ENCODE assay signal across 1 cellular context in genomic region chr2:173898178-173898668, GRCh38.
TF ChIP-seq lines count a peak whose summit lies in the region.

No MANE protein-coding gene starts in this region.

TF ChIP-seq in GM12878, 131 proteins besides CTCF, POLR2A, EP300 and RAD21 (continued from another document):
- TF ChIP-seq CUX1 (IDR thresholded peaks at IDR 0.05; ENCODE audit: insufficient replicate concordance, low read depth, low read length) (peak; percentile 26), BCL3 (IDR thresholded peaks at IDR 0.05; ENCODE audit: borderline replicate concordance, insufficient read depth, low read depth, low read length, poor library complexity, severe bottlenecking) (peak; percentile 69), TCF12 (IDR thresholded peaks at IDR 0.05; ENCODE audit: low read depth, low read length) (0 out of 2 replicates have a peak, but pooled peaks have one; percentile 30), CHD1 (IDR thresholded peaks at IDR 0.05; ENCODE audit: low read depth, low read length) (no peak), PKNOX1 (IDR thresholded peaks at IDR 0.05) (peak; percentile 85), RCOR1 (conservative IDR thresholded peaks at IDR 0.05; ENCODE audit: low read depth, low read length) (no peak), REST (IDR thresholded peaks at IDR 0.05; ENCODE audit: low read depth, low read length) (no peak), SPI1 (IDR thresholded peaks at IDR 0.05; ENCODE audit: borderline replicate concordance, insufficient read depth, low read depth, low read length) (peak; percentile 96), SRF (IDR thresholded peaks at IDR 0.05; ENCODE audit: low read depth in 2 of 2, low read length in 2 of 2) (0 out of 4 replicates have a peak, but pooled peaks of 1 of the 2 experiments have one; percentile 27), ESRRA (IDR thresholded peaks at IDR 0.05; ENCODE audit: low read length) (no peak), ZBTB40 (IDR thresholded peaks at IDR 0.05; ENCODE audit: borderline replicate concordance) (no peak), BHLHE40 (IDR thresholded peaks at IDR 0.05; ENCODE audit: borderline replicate concordance in 1 of 2, low read depth in 2 of 2, low read length in 1 of 2) (peak; percentile 52 to 54; a peak in 1 of 4 replicates), RUNX3 (IDR thresholded peaks at IDR 0.05; ENCODE audit: low read length) (peak; percentile 81), CHD2 (IDR thresholded peaks at IDR 0.05; ENCODE audit: borderline replicate concordance, low read depth, low read length) (0 out of 2 replicates have a peak, but pooled peaks have one; percentile 54), ETV6 (conservative IDR thresholded peaks at IDR 0.05 in 1 of 2, IDR thresholded peaks at IDR 0.05 in 1 of 2; ENCODE audit: borderline replicate concordance in 1 of 2, low read depth in 1 of 2) (no peak; a peak in 1 of 4 replicates), CBFB (IDR thresholded peaks at IDR 0.05; ENCODE audit: low read depth) (no peak; the same call in 1 of the 2 replicates), MTA3 (IDR thresholded peaks at IDR 0.05; ENCODE audit: borderline replicate concordance, low read length) (0 out of 2 replicates have a peak, but pooled peaks have one; percentile 2), GATAD2B (conservative IDR thresholded peaks at IDR 0.05; ENCODE audit: low read depth) (peak; percentile 67; the same call in 1 of the 2 replicates), ASH2L (IDR thresholded peaks at IDR 0.05; ENCODE audit: borderline replicate concordance, low read depth) (0 out of 2 replicates have a peak, but pooled peaks have one; percentile 27), POLR2AphosphoS2 (IDR thresholded peaks at IDR 0.05; ENCODE audit: low read depth, low read length) (0 out of 2 replicates have a peak, but pooled peaks have one; percentile 12), KAT2A (conservative IDR thresholded peaks at IDR 0.05; ENCODE audit: control insufficient read depth, low read depth, low read length) (no peak), ZSCAN29 (IDR thresholded peaks at IDR 0.05) (no peak), NKRF (conservative IDR thresholded peaks at IDR 0.05) (no peak), MTA2 (IDR thresholded peaks at IDR 0.05; ENCODE audit: low read depth) (peak; percentile 88), BMI1 (IDR thresholded peaks at IDR 0.05; ENCODE audit: borderline replicate concordance) (peak; percentile 40; the same call in 1 of the 2 replicates), IKZF2 (IDR thresholded peaks at IDR 0.05) (peak; percentile 90 to 92), DPF2 (IDR thresholded peaks at IDR 0.05) (peak; percentile 87), NR2C1 (IDR thresholded peaks at IDR 0.05) (peak; percentile 44; the same call in 1 of the 2 replicates), CBX5 (IDR thresholded peaks at IDR 0.05; ENCODE audit: low read depth) (no peak), POU2F2 (IDR thresholded peaks at IDR 0.05; ENCODE audit: borderline replicate concordance, low read depth, low read length) (peak; percentile 40; the same call in 1 of the 3 replicates), MEF2B (IDR thresholded peaks at IDR 0.05; ENCODE audit: partially characterized antibody, poor library complexity, severe bottlenecking) (peak; percentile 43)
TF ChIP-seq in GM12878: peak in this region for 40.
